In the genomic region with DNA sequence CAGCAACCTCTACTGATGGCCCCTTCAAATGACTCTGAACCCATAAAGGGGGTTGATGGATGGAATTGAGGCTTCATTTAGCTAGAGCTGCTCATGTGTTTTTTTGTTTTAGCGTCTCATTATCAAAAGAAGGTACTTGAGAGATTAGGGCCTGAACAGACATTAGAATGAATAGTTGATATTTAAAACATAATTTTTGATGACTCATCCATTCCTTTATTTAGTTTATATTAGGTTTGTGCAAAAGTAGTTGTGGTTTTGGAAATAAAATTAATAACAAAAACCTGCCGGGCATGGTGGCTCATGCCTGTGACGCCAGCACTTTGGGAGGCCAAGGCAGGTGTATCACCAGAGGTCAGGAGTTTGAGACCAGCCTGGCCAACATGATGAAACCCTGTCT, we compare ENCODE assay signal across 37 cellular contexts.
"Had no signal": no experiment of that assay in that cellular context is flagged by ENCODE, and none has a peak within 500 bp of the region (broad histone marks: within the 10 kb centered on the region; RNA-seq: fewer than 3 reads in every experiment).

No MANE protein-coding gene starts in this region.

- FAIRE-seq: bronchial epithelial cell, TTC549 had no signal

- H3K27me3 Mint-ChIP-seq: activated B cell treated with CpG ODN at 0.5 μM for 24 hours; activated CD4-positive, alpha-beta memory T cell treated with anti-CD3 and anti-CD28 coated beads, Interleukin-2, amount 10 ng/mL, durations not matched to agents 7 days and 5 days; activated CD4-positive, alpha-beta T cell treated with anti-CD3 and anti-CD28 coated beads, Interleukin-2, amount 10 ng/mL, durations not matched to agents 24 days and 14 days; activated CD8-positive, alpha-beta memory T cell treated with anti-CD3 and anti-CD28 coated beads, Interleukin-2, amount 10 ng/mL, durations not matched to agents 7 days and 5 days; activated naive CD4-positive, alpha-beta T cell treated with anti-CD3 and anti-CD28 coated beads, Interleukin-2, amount 10 ng/mL, durations not matched to agents 7 days and 5 days; activated naive CD4-positive, alpha-beta T cell treated with anti-CD3 and anti-CD28 coated beads, Interleukin-2, amount 50 U/mL, for 24 hours; activated naive CD8-positive, alpha-beta T cell treated with anti-CD3 and anti-CD28 coated beads, Interleukin-2, amount 50 U/mL, for 24 hours; activated T-cell treated with anti-CD3 and anti-CD28 coated beads, Interleukin-2, amount 50 U/mL, for 24 hours; brain; central memory CD8-positive, alpha-beta T cell had no signal

- H3K36me3 Mint-ChIP-seq: activated CD8-positive, alpha-beta memory T cell treated with anti-CD3 and anti-CD28 coated beads, Interleukin-2, amount 10 ng/mL, durations not matched to agents 7 days and 5 days; activated naive CD4-positive, alpha-beta T cell treated with anti-CD3 and anti-CD28 coated beads, Interleukin-2, amount 10 ng/mL, durations not matched to agents 7 days and 5 days; activated naive CD4-positive, alpha-beta T cell treated with anti-CD3 and anti-CD28 coated beads, Interleukin-2, amount 50 U/mL, for 24 hours; activated naive CD8-positive, alpha-beta T cell; activated naive CD8-positive, alpha-beta T cell treated with anti-CD3 and anti-CD28 coated beads, Interleukin-2, amount 10 ng/mL, durations not matched to agents 7 days and 5 days; brain had no signal

- H3K27me3 ChIP-seq: ascending aorta, cardiac muscle cell had no signal

- H3K27ac Mint-ChIP-seq: activated B cell treated with CpG ODN at 0.5 μM for 24 hours; activated CD4-positive, alpha-beta memory T cell treated with anti-CD3 and anti-CD28 coated beads, Interleukin-2, amount 10 ng/mL, durations not matched to agents 7 days and 5 days; activated CD4-positive, alpha-beta T cell treated with anti-CD3 and anti-CD28 coated beads, Interleukin-2, amount 10 ng/mL, durations not matched to agents 24 days and 14 days; activated CD8-positive, alpha-beta memory T cell treated with anti-CD3 and anti-CD28 coated beads, Interleukin-2, amount 10 ng/mL, durations not matched to agents 7 days and 5 days; activated CD8-positive, alpha-beta T cell treated with anti-CD3 and anti-CD28 coated beads, Interleukin-2, amount 10 ng/mL, durations not matched to agents 7 days and 5 days; activated naive CD4-positive, alpha-beta T cell treated with anti-CD3 and anti-CD28 coated beads, Interleukin-2, amount 10 ng/mL, durations not matched to agents 7 days and 5 days; activated naive CD4-positive, alpha-beta T cell treated with anti-CD3 and anti-CD28 coated beads, Interleukin-2, amount 50 U/mL, for 24 hours; activated naive CD8-positive, alpha-beta T cell; activated naive CD8-positive, alpha-beta T cell treated with anti-CD3 and anti-CD28 coated beads, Interleukin-2, amount 10 ng/mL, durations not matched to agents 7 days and 5 days; activated naive CD8-positive, alpha-beta T cell treated with anti-CD3 and anti-CD28 coated beads, Interleukin-2, amount 50 U/mL, for 24 hours; activated T-cell treated with anti-CD3 and anti-CD28 coated beads, Interleukin-2, amount 50 U/mL, for 24 hours; activated T-helper 2 cell treated with anti-CD3 and anti-CD28 coated beads, Interferon-gamma antibody, Interleukin-2, Interleukin-4, amounts not matched to agents 10 μg/mL and 5 μg/mL and 100 μg/mL, durations not matched to agents 14 hours and 24 hours and 36 hours; brain; T-helper 1 cell treated with Interleukin-12 subunit alpha and Interleukin-12 subunit beta and Interleukin-4 antibody, amounts not matched to agents 30 μg/mL and 1 μg/mL, for 36 hours; T-helper 2 cell treated with Interferon-gamma antibody and Interleukin-4, amounts not matched to agents 5 μg/mL and 100 μg/mL, for 36 hours had no signal

- H3K4me1 ChIP-seq: ascending aorta had no signal

- H3K9me3 Mint-ChIP-seq: activated B cell treated with CpG ODN at 0.5 μM for 24 hours; activated CD4-positive, alpha-beta memory T cell treated with anti-CD3 and anti-CD28 coated beads, Interleukin-2, amount 10 ng/mL, durations not matched to agents 7 days and 5 days; activated CD4-positive, alpha-beta T cell treated with anti-CD3 and anti-CD28 coated beads, Interleukin-2, amount 10 ng/mL, durations not matched to agents 24 days and 14 days; activated naive CD4-positive, alpha-beta T cell treated with anti-CD3 and anti-CD28 coated beads, Interleukin-2, amount 10 ng/mL, durations not matched to agents 7 days and 5 days; activated naive CD4-positive, alpha-beta T cell treated with anti-CD3 and anti-CD28 coated beads, Interleukin-2, amount 50 U/mL, for 24 hours; activated naive CD8-positive, alpha-beta T cell treated with anti-CD3 and anti-CD28 coated beads, Interleukin-2, amount 10 ng/mL, durations not matched to agents 7 days and 5 days; activated naive CD8-positive, alpha-beta T cell treated with anti-CD3 and anti-CD28 coated beads, Interleukin-2, amount 50 U/mL, for 24 hours; activated T-helper 2 cell treated with anti-CD3 and anti-CD28 coated beads, Interferon-gamma antibody, Interleukin-2, Interleukin-4, amounts not matched to agents 10 μg/mL and 5 μg/mL and 100 μg/mL, durations not matched to agents 14 hours and 24 hours and 36 hours; brain; central memory CD8-positive, alpha-beta T cell; T-helper 1 cell treated with Interleukin-12 subunit alpha and Interleukin-12 subunit beta and Interleukin-4 antibody, amounts not matched to agents 30 μg/mL and 1 μg/mL, for 36 hours; T-helper 2 cell treated with Interferon-gamma antibody and Interleukin-4, amounts not matched to agents 5 μg/mL and 100 μg/mL, for 36 hours had no signal

- H3K36me3 ChIP-seq: ascending aorta, cardiac muscle cell had no signal

- H3K4me1 Mint-ChIP-seq: activated CD4-positive, alpha-beta memory T cell treated with anti-CD3 and anti-CD28 coated beads, Interleukin-2, amount 10 ng/mL, durations not matched to agents 7 days and 5 days; activated CD4-positive, alpha-beta T cell treated with anti-CD3 and anti-CD28 coated beads, Interleukin-2, amount 10 ng/mL, durations not matched to agents 24 days and 14 days; activated CD8-positive, alpha-beta memory T cell treated with anti-CD3 and anti-CD28 coated beads, Interleukin-2, amount 10 ng/mL, durations not matched to agents 7 days and 5 days; activated naive CD4-positive, alpha-beta T cell treated with anti-CD3 and anti-CD28 coated beads, Interleukin-2, amount 10 ng/mL, durations not matched to agents 7 days and 5 days; activated naive CD4-positive, alpha-beta T cell treated with anti-CD3 and anti-CD28 coated beads, Interleukin-2, amount 50 U/mL, for 24 hours; activated naive CD8-positive, alpha-beta T cell treated with anti-CD3 and anti-CD28 coated beads, Interleukin-2, amount 10 ng/mL, durations not matched to agents 7 days and 5 days; activated naive CD8-positive, alpha-beta T cell treated with anti-CD3 and anti-CD28 coated beads, Interleukin-2, amount 50 U/mL, for 24 hours; central memory CD8-positive, alpha-beta T cell had no signal

- H3K4me3 ChIP-seq: ascending aorta, cardiac muscle cell had no signal

- H3K4me3 Mint-ChIP-seq: activated B cell treated with CpG ODN at 0.5 μM for 24 hours; activated CD4-positive, alpha-beta memory T cell treated with anti-CD3 and anti-CD28 coated beads, Interleukin-2, amount 10 ng/mL, durations not matched to agents 7 days and 5 days; activated CD4-positive, alpha-beta T cell treated with anti-CD3 and anti-CD28 coated beads, Interleukin-2, amount 10 ng/mL, durations not matched to agents 24 days and 14 days; activated CD8-positive, alpha-beta memory T cell treated with anti-CD3 and anti-CD28 coated beads, Interleukin-2, amount 10 ng/mL, durations not matched to agents 7 days and 5 days; activated CD8-positive, alpha-beta T cell treated with anti-CD3 and anti-CD28 coated beads, Interleukin-2, amount 10 ng/mL, durations not matched to agents 7 days and 5 days; activated naive CD4-positive, alpha-beta T cell treated with anti-CD3 and anti-CD28 coated beads, Interleukin-2, amount 10 ng/mL, durations not matched to agents 7 days and 5 days; activated naive CD4-positive, alpha-beta T cell treated with anti-CD3 and anti-CD28 coated beads, Interleukin-2, amount 50 U/mL, for 24 hours; activated naive CD8-positive, alpha-beta T cell; activated naive CD8-positive, alpha-beta T cell treated with anti-CD3 and anti-CD28 coated beads, Interleukin-2, amount 10 ng/mL, durations not matched to agents 7 days and 5 days; activated naive CD8-positive, alpha-beta T cell treated with anti-CD3 and anti-CD28 coated beads, Interleukin-2, amount 50 U/mL, for 24 hours; activated T-cell treated with anti-CD3 and anti-CD28 coated beads, Interleukin-2, amount 50 U/mL, for 24 hours; brain; central memory CD8-positive, alpha-beta T cell; T-helper 1 cell treated with Interleukin-12 subunit alpha and Interleukin-12 subunit beta and Interleukin-4 antibody, amounts not matched to agents 30 μg/mL and 1 μg/mL, for 36 hours; T-helper 2 cell treated with Interferon-gamma antibody and Interleukin-4, amounts not matched to agents 5 μg/mL and 100 μg/mL, for 36 hours had no signal

- H3K9me3 ChIP-seq: ascending aorta had no signal

- H3K27ac ChIP-seq: ascending aorta, cardiac muscle cell, VCaP had no signal

- DNase-seq: activated B cell treated with CpG ODN at 0.5 μM for 24 hours; activated CD4-positive, alpha-beta memory T cell treated with anti-CD3 and anti-CD28 coated beads, Interleukin-2, amount 10 ng/mL, durations not matched to agents 7 days and 5 days; activated CD4-positive, alpha-beta T cell treated with anti-CD3 and anti-CD28 coated beads for 4 hours; activated CD4-positive, alpha-beta T cell treated with anti-CD3 and anti-CD28 coated beads, Interleukin-2, amount 10 ng/mL, durations not matched to agents 24 days and 14 days; activated CD4-positive, alpha-beta T cell treated with anti-CD3 and anti-CD28 coated beads, Interleukin-2, amount 50 U/mL, for 48 hours; activated CD4-positive, CD25-positive, alpha-beta regulatory T cell treated with anti-CD3 and anti-CD28 coated beads, Interleukin-2, amount 50 U/mL, for 72 hours; activated CD8-positive, alpha-beta memory T cell treated with anti-CD3 and anti-CD28 coated beads for 24 hours; activated CD8-positive, alpha-beta memory T cell treated with anti-CD3 and anti-CD28 coated beads, Interleukin-2, amount 10 ng/mL, durations not matched to agents 7 days and 5 days; activated CD8-positive, alpha-beta memory T cell treated with anti-CD3 and anti-CD28 coated beads, Interleukin-2, amount 50 U/mL, for 48 hours; activated CD8-positive, alpha-beta T cell treated with anti-CD3 and anti-CD28 coated beads, Interleukin-2, amount 10 ng/mL, durations not matched to agents 7 days and 5 days; activated effector memory CD4-positive, alpha-beta T cell treated with Interleukin-2 at 50 U/mL for 16 hours; activated gamma-delta T cell; activated naive CD4-positive, alpha-beta T cell treated with anti-CD3 and anti-CD28 coated beads, Interleukin-2, amount 10 ng/mL, durations not matched to agents 7 days and 5 days; activated naive CD4-positive, alpha-beta T cell treated with Interleukin-2 at 50 U/mL for 16 hours; activated naive CD8-positive, alpha-beta T cell treated with anti-CD3 and anti-CD28 coated beads, Interleukin-2, amount 10 ng/mL, durations not matched to agents 7 days and 5 days; activated naive CD8-positive, alpha-beta T cell treated with anti-CD3 and anti-CD28 coated beads, Interleukin-2, amount 50 U/mL, for 24 hours; activated T-cell treated with anti-CD3 and anti-CD28 coated beads, Interleukin-2, amount 50 U/mL, for 24 hours; activated T-cell treated with anti-CD3 and anti-CD28 coated beads, Interleukin-2, amount 50 U/mL, for 48 hours; amygdala; anterior cingulate cortex; caudate nucleus; cerebellar nuclear complex; T-helper 1 cell; T-helper 2 cell; T-helper 9 cell had no signal

- ATAC-seq: activated CD8-positive, alpha-beta memory T cell treated with anti-CD3 and anti-CD28 coated beads, Interleukin-2, amount 10 ng/mL, durations not matched to agents 7 days and 5 days; activated CD8-positive, alpha-beta T cell treated with anti-CD3 and anti-CD28 coated beads, Interleukin-2, amount 10 ng/mL, durations not matched to agents 7 days and 5 days; activated naive CD8-positive, alpha-beta T cell treated with anti-CD3 and anti-CD28 coated beads, Interleukin-2, amount 50 U/mL, for 24 hours had no signal
